21 cellular contexts compared by ENCODE assay signal in the genomic region with DNA sequence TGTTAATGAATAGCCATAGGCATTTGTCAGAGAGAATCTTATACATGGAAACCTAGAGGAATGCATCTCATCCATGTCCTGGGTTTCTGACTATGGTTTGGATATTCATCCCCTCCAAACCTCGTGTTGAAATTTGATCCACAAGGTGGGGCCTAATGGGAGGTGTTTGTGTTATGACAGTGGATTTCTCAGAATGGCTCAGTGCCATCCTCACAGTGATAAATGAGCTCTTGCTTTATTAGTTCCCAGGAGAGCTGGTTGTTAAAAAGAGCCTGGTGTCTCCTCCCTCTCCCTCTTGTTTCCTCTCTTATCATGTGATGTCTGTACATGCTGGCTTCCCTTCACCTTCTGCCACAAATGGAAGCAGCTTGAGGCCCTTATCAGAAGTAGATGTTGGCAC.
A peak's percentile ranks its signal among the peaks of the same experiment; 100 is the strongest.
DNase-seq lines count a peak whose midpoint lies in the region; TF ChIP-seq lines count a peak whose summit lies in the region.
"Had no signal": no experiment of that assay in that cellular context is flagged by ENCODE, and none has a peak within 500 bp of the region (broad histone marks: within the 10 kb centered on the region; RNA-seq: fewer than 3 reads in every experiment).

No MANE protein-coding gene starts in this region.

- no peak for TF ChIP-seq CTCF in 22Rv1 (IDR thresholded peaks at IDR 0.05)

- peak overlapping the region; percentile 38 for H3K27ac ChIP-seq in 22Rv1
- H3K27ac ChIP-seq: breast epithelium, foreskin keratinocyte, heart right ventricle, WERI-Rb-1 had no signal

- DNase-seq in DMS53 treated with DMSO at 0.1 percent for 48 hours (lab: John Stamatoyannopoulos, UW; ENCODE audit: unreplicated experiment) (peak; percentile 16), NCI-H2171 (lab: John Stamatoyannopoulos, UW) (peak; percentile 56), NCI-H82 (lab: John Stamatoyannopoulos, UW) (peak; percentile 80), SW480 (ENCODE audit: low spot score) (no peak), NCI-H2081 treated with DMSO at 0.1 percent for 48 hours (lab: John Stamatoyannopoulos, UW) (no peak)
- no peak for DNase-seq in stimulated activated CD4-positive, alpha-beta T cell treated with anti-CD3 and anti-CD28 coated beads, Interleukin-12 subunit alpha, Interleukin-12 subunit beta, amount 100 ng/mL, for 4 hours
- DNase-seq in stimulated activated CD4-positive, alpha-beta T cell treated with anti-CD3 and anti-CD28 coated beads, Interleukin-4, amount 100 ng/mL, for 1 hour: no peak
- DNase-seq: activated CD4-positive, alpha-beta T cell treated with anti-CD3 and anti-CD28 coated beads, Interleukin-2, amount 10 ng/mL, durations not matched to agents 24 days and 14 days; activated CD8-positive, alpha-beta memory T cell treated with anti-CD3 and anti-CD28 coated beads, Interleukin-2, amount 10 ng/mL, durations not matched to agents 7 days and 5 days; activated naive CD4-positive, alpha-beta T cell treated with anti-CD3 and anti-CD28 coated beads, Interleukin-2, amount 10 ng/mL, durations not matched to agents 7 days and 5 days; amygdala; effector CD8-positive, alpha-beta T cell; erythroblast; foreskin keratinocyte; heart right ventricle; MG63; NCI-H1694 treated with DMSO at 0.1 percent for 48 hours; NCI-H526; WERI-Rb-1 had no signal

Comparison
In these comparisons a context has a peak if more than half of its experiments do, and no peak if none do; other contexts are left out.
1. DNase-seq: peak in DMS53 treated with DMSO at 0.1 percent for 48 hours (single experiment), NCI-H2171 (single experiment) and NCI-H82 (single experiment); none in stimulated activated CD4-positive, alpha-beta T cell treated with anti-CD3 and anti-CD28 coated beads, Interleukin-12 subunit alpha, Interleukin-12 subunit beta, amount 100 ng/mL, for 4 hours (single experiment), SW480 (single experiment), NCI-H2081 treated with DMSO at 0.1 percent for 48 hours (single experiment) and stimulated activated CD4-positive, alpha-beta T cell treated with anti-CD3 and anti-CD28 coated beads, Interleukin-4, amount 100 ng/mL, for 1 hour (single experiment).